In genomic region chr19:47369923-47370625, GRCh38 we compare ENCODE assay signal across 14 cellular contexts. TPM values are rescaled to one million over a fixed set of nuclear protein-coding genes. Genes with fewer than 3 reads are reported as not detected.
A peak's percentile ranks its signal among the peaks of the same experiment; 100 is the strongest.
DNase-seq lines count a peak whose midpoint lies in the region; ATAC-seq, FAIRE-seq and TF ChIP-seq lines count a peak whose summit lies in the region.
"Had no signal": no experiment of that assay in that cellular context is flagged by ENCODE, and none has a peak within 500 bp of the region (broad histone marks: within the 10 kb centered on the region; RNA-seq: fewer than 3 reads in every experiment).

No MANE protein-coding gene starts in this region.

- no peak overlapping the region for H3K9ac ChIP-seq in smooth muscle cell (ENCODE audit: low read depth)

- no peak overlapping the region for H2AFZ ChIP-seq in smooth muscle cell (ENCODE audit: low read depth)

- H3K27ac Mint-ChIP-seq in stimulated activated memory B cell treated with anti-CD40 and anti-IgM and Interleukin-4, amounts not matched to agents 10 μg/mL and 1 μg/mL and 100 μg/mL, for 72 hours, result no peak overlapping the region

- H3K4me3 ChIP-seq in SJSA1, result no peak overlapping the region
- H3K4me3 ChIP-seq in smooth muscle cell, result no peak overlapping the region
- H3K4me3 ChIP-seq: ascending aorta had no signal

- no peak for TF ChIP-seq POLR2A in H54 (IDR thresholded peaks at IDR 0.05; ENCODE audit: low read depth, low read length)

- DNase-seq in H54 (ENCODE audit: insufficient read length, low spot score) (peak; percentile 58), SJSA1 (ENCODE audit: low read depth in 1 of 2, low spot score in 2 of 2) (peak; percentile 97 to 99), fibroblast of the conjunctiva (ENCODE audit: low read depth) (peak; percentile 32), smooth muscle cell (lab: John Stamatoyannopoulos, UW; ENCODE audit: unreplicated experiment) (no peak), GM10266 (ENCODE audit: extremely low spot score) (no peak), SHP77 treated with DMSO at 0.1 percent for 48 hours (lab: John Stamatoyannopoulos, UW) (no peak), HK-2 (ENCODE audit: unreplicated experiment) (no peak)
- DNase-seq: activated CD4-positive, alpha-beta T cell treated with anti-CD3 and anti-CD28 coated beads, Interleukin-2, amount 50 U/mL, for 48 hours; GDM1; naive thymus-derived CD8-positive, alpha-beta T cell; NCI-H1092 treated with DMSO at 0.1 percent for 48 hours had no signal

- peak overlapping the region; percentile 49 for H3K27ac ChIP-seq in SJSA1
- peak overlapping the region; percentile 47 for H3K27ac ChIP-seq in smooth muscle cell (ENCODE audit: low read depth)
- H3K27ac ChIP-seq: ascending aorta had no signal

- no peaks in the 10 kb centered on the region for H3K9me3 Mint-ChIP-seq in stimulated activated memory B cell treated with anti-CD40 and anti-IgM and Interleukin-4, amounts not matched to agents 10 μg/mL and 1 μg/mL and 100 μg/mL, for 72 hours
- H3K9me3 Mint-ChIP-seq: naive thymus-derived CD8-positive, alpha-beta T cell had no signal

- TF ChIP-seq CTCF in smooth muscle cell (IDR thresholded peaks at IDR 0.05; ENCODE audit: borderline replicate concordance, insufficient read depth, poor library complexity, severe bottlenecking) (no peak), GM10266 (IDR thresholded peaks at IDR 0.05; ENCODE audit: control insufficient read depth, insufficient read depth, low read depth, missing control alignments) (no peak)

- H3F3A ChIP-seq in smooth muscle cell (ENCODE audit: low read depth), result no peaks in the 10 kb centered on the region

- H3K9me3 ChIP-seq in SJSA1 (replicated peaks) (no peaks in the 10 kb centered on the region), smooth muscle cell (replicated peaks; ENCODE audit: low read depth) (no peaks in the 10 kb centered on the region)
- H3K9me3 ChIP-seq: ascending aorta had no signal

- no peak for ATAC-seq in stimulated activated memory B cell treated with anti-CD40 and anti-IgM and Interleukin-4, amounts not matched to agents 10 μg/mL and 1 μg/mL and 100 μg/mL, for 72 hours
- ATAC-seq: naive thymus-derived CD8-positive, alpha-beta T cell; Panc1 had no signal

- peaks cover 60% of the 10 kb centered on the region for H3K36me3 ChIP-seq in SJSA1
- H3K36me3 ChIP-seq in smooth muscle cell (ENCODE audit: low read depth), result no peaks in the 10 kb centered on the region

- H3K27me3 Mint-ChIP-seq in stimulated activated memory B cell treated with anti-CD40 and anti-IgM and Interleukin-4, amounts not matched to agents 10 μg/mL and 1 μg/mL and 100 μg/mL, for 72 hours, result no peaks in the 10 kb centered on the region
- H3K27me3 Mint-ChIP-seq: naive thymus-derived CD8-positive, alpha-beta T cell had no signal

- H3K79me2 ChIP-seq in smooth muscle cell (ENCODE audit: low read depth), result no peaks in the 10 kb centered on the region

- H3K4me1 ChIP-seq in SJSA1 (replicated peaks) (peaks cover 31% of the 10 kb centered on the region), smooth muscle cell (ENCODE audit: low read depth) (no peaks in the 10 kb centered on the region)
- H3K4me1 ChIP-seq: ascending aorta had no signal

- no peak for FAIRE-seq in H54 (lab: Jason Lieb, UNC)

- 87% methylated on average over 13 of the region's 15 CpGs for WGBS in smooth muscle cell (ENCODE audit: low lambda C conversion rate)

- H3K4me2 ChIP-seq in smooth muscle cell, result no peak overlapping the region

- no peaks in the 10 kb centered on the region for H4K20me1 ChIP-seq in smooth muscle cell (ENCODE audit: low read depth)

- no peak overlapping the region for H3K4me3 Mint-ChIP-seq in stimulated activated memory B cell treated with anti-CD40 and anti-IgM and Interleukin-4, amounts not matched to agents 10 μg/mL and 1 μg/mL and 100 μg/mL, for 72 hours
- H3K4me3 Mint-ChIP-seq: naive thymus-derived CD8-positive, alpha-beta T cell had no signal

- peaks cover 35% of the 10 kb centered on the region for H3K36me3 Mint-ChIP-seq in stimulated activated memory B cell treated with anti-CD40 and anti-IgM and Interleukin-4, amounts not matched to agents 10 μg/mL and 1 μg/mL and 100 μg/mL, for 72 hours

- no peaks in the 10 kb centered on the region for H3K27me3 ChIP-seq in SJSA1 (replicated peaks)
- no peaks in the 10 kb centered on the region for H3K27me3 ChIP-seq in smooth muscle cell (ENCODE audit: low read depth)
- H3K27me3 ChIP-seq: ascending aorta had no signal

- H3K4me1 Mint-ChIP-seq in stimulated activated memory B cell treated with anti-CD40 and anti-IgM and Interleukin-4, amounts not matched to agents 10 μg/mL and 1 μg/mL and 100 μg/mL, for 72 hours, result no peaks in the 10 kb centered on the region

RNA-seq across cellular contexts. Expression of gene DHX34, which starts 21.0 kb away (rescaled TPM):
- total RNA-seq in SJSA1 (2014; rRNA removed; shearing (Covaris generic)), result 15.0 and 16.4 TPM in 2 replicates
- 7.1 and 9.8 TPM in 2 replicates for total RNA-seq in smooth muscle cell
- 9.7 and 9.8 TPM in 2 replicates for polyA plus RNA-seq in smooth muscle cell

RNA-seq across cellular contexts. Expression of gene C5AR2, which starts 38.1 kb away (rescaled TPM):
- not detected in 2 replicates for total RNA-seq in SJSA1 (2014; rRNA removed; shearing (Covaris generic))
- 0.09 and 0.49 TPM in 2 replicates for total RNA-seq in smooth muscle cell
- polyA plus RNA-seq in smooth muscle cell, result not detected in 2 replicates
- polyA plus RNA-seq: naive thymus-derived CD8-positive, alpha-beta T cell had no signal

RNA-seq across cellular contexts. Expression of gene MEIS3, which starts 49.3 kb away (rescaled TPM):
- 25.0 and 50.8 TPM in 2 replicates for total RNA-seq in SJSA1 (2014; rRNA removed; shearing (Covaris generic))
- 49.7 and 59.0 TPM in 2 replicates for total RNA-seq in smooth muscle cell
- 111 and 141 TPM in 2 replicates for polyA plus RNA-seq in smooth muscle cell
- total RNA-seq: naive thymus-derived CD8-positive, alpha-beta T cell had no signal
- polyA plus RNA-seq: naive thymus-derived CD8-positive, alpha-beta T cell had no signal

Comparison
In these comparisons a context has a peak if more than half of its experiments do, and no peak if none do; other contexts are left out.
1. DNase-seq: peak in H54 (single experiment), SJSA1 (2 of 2) and fibroblast of the conjunctiva (single experiment); none in smooth muscle cell (single experiment), GM10266 (single experiment), SHP77 treated with DMSO at 0.1 percent for 48 hours (single experiment) and HK-2 (single experiment).